ENCODE assay signal across 19 cellular contexts in the genomic region with DNA sequence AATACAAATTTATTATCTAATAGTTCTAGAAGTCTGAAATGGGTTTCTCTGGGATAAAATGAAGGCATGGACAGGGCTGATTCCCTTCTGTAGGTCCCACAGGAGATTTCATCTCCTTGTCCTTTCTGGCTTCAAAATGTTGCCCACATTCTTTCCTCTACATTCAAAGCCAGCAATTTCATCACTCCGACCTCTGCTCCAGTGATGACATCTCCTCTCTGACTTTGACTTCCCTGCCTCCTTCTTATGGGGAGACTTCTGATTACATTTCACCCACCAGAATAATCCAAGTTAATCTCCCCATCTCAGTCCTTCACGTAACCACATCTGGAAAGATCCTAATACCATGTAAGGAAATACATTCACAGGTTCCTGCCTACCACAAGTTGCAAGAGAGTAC.
"Had no signal": no experiment of that assay in that cellular context is flagged by ENCODE, and none has a peak within 500 bp of the region (broad histone marks: within the 10 kb centered on the region; RNA-seq: fewer than 3 reads in every experiment).

No MANE protein-coding gene starts in this region.

- H3K27ac ChIP-seq: cardiac muscle cell, colonic mucosa, psoas muscle, right lobe of liver, stomach had no signal

- H3K4me3 ChIP-seq: cardiac muscle cell, colonic mucosa, psoas muscle, right lobe of liver, stomach had no signal

- H3K36me3 ChIP-seq: cardiac muscle cell, colonic mucosa, right lobe of liver, stomach had no signal

- H3K4me1 ChIP-seq: colonic mucosa, psoas muscle, right lobe of liver had no signal

- H3K9me3 ChIP-seq: colonic mucosa, psoas muscle, right lobe of liver had no signal

- ATAC-seq: left colon; naive thymus-derived CD4-positive, alpha-beta T cell; psoas muscle had no signal

- DNase-seq: cerebellar nuclear complex; colonic mucosa; effector CD4-positive, alpha-beta T cell; endodermal cell; immature natural killer cell; kidney; left colon; mammary epithelial cell; naive thymus-derived CD4-positive, alpha-beta T cell; nephron progenitor cell; psoas muscle; retina; right lobe of liver; small intestine; stimulated activated CD4-positive, alpha-beta T cell treated with anti-CD3 and anti-CD28 coated beads, Interleukin-12 subunit alpha, Interleukin-12 subunit beta, amount 100 ng/mL, for 4 hours; stimulated activated naive CD4-positive, alpha-beta T cell; stomach; substantia nigra had no signal

- H3K27me3 ChIP-seq: cardiac muscle cell, colonic mucosa, right lobe of liver, stomach had no signal
